ENCODE assay signal across 8 cellular contexts in the genomic region with DNA sequence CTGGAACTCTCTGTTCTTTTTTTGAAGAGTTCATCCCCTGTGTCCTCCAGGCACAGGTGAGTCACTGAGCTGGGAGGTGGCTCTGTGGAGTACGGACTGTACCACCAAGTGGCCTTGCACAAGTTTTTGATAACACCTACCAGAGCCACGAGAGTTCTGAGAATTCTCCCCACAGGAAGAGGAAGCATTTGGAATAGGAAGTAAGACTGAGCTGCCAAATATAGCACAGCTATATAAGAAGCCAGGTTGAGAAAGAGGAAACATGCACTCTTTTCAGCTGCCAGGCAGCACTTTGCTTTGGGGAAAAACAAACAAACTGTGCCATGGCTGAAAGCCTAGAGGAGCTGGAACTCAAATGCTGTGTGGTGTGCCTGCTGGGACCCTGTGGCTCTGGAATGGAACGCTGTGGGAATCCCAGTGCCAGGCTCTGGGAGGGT.
DNase-seq lines count a peak whose midpoint lies in the region; ATAC-seq and TF ChIP-seq lines count a peak whose summit lies in the region.

No MANE protein-coding gene starts in this region.

- no peaks in the 10 kb centered on the region for H3K36me3 ChIP-seq in adipocyte (ENCODE audit: control insufficient read depth, insufficient read depth, low read length, severe bottlenecking)
- no peaks in the 10 kb centered on the region for H3K36me3 ChIP-seq in hepatocyte (replicated peaks; ENCODE audit: insufficient read depth, low read depth)

- peak overlapping the region; percentile 75 for H3K27ac ChIP-seq in hepatocyte

- H3K9me3 ChIP-seq in adipocyte (ENCODE audit: control insufficient read depth, low read length) (no peaks in the 10 kb centered on the region), hepatocyte (ENCODE audit: low read depth) (no peaks in the 10 kb centered on the region)

- no peaks in the 10 kb centered on the region for H3K9me2 ChIP-seq in hepatocyte (replicated peaks; ENCODE audit: insufficient read depth)

- no peak overlapping the region for H2AFZ ChIP-seq in hepatocyte

- in situ Hi-C loops in GM13977 (cut with MboI; ENCODE audit: low pct_unique_long_range_greater_than_20kb, low sequenced_read_pairs, unreplicated experiment) = loop anchor here (25.0 kb wide), 1 partner anchor 294 kb away; a partner anchor contains a TSS

- H4K20me1 ChIP-seq in hepatocyte (ENCODE audit: insufficient read depth, poor library complexity, severe bottlenecking) = no peaks in the 10 kb centered on the region

- TF ChIP-seq CTCF in NB4 (IDR thresholded peaks at IDR 0.05; ENCODE audit: low read depth, low read length) = no peak
- no peak for TF ChIP-seq CTCF in hepatocyte (IDR thresholded peaks at IDR 0.05; ENCODE audit: poor library complexity)
- no peak for TF ChIP-seq CTCF in GM13977 (IDR thresholded peaks at IDR 0.05; ENCODE audit: extremely low read depth, insufficient read depth, missing control alignments)

- peak overlapping the region; percentile 4 for H3K4me2 ChIP-seq in hepatocyte

- H3K27me3 ChIP-seq in adipocyte (replicated peaks; ENCODE audit: control insufficient read depth, insufficient read depth, low read length) (no peaks in the 10 kb centered on the region), hepatocyte (no peaks in the 10 kb centered on the region)

- no peak overlapping the region for H3K4me3 ChIP-seq in NB4 (ENCODE audit: low read depth, low read length)
- H3K4me3 ChIP-seq in adipocyte (ENCODE audit: low read length) = peak overlapping the region; percentile 16
- H3K4me3 ChIP-seq in hepatocyte = no peak overlapping the region

- peak overlapping the region; percentile 75 for H3K9ac ChIP-seq in adipocyte (ENCODE audit: low read length)

- no peak for TF ChIP-seq POLR2A in NB4 (IDR thresholded peaks at IDR 0.05; ENCODE audit: extremely low read depth, insufficient read length)

- no peaks in the 10 kb centered on the region for H3K79me2 ChIP-seq in hepatocyte

- WGBS in hepatocyte (ENCODE audit: low lambda C conversion rate, missing lambda C conversion rate) = 34% methylated on average over 3 of the region's 3 CpGs

- peaks cover 48% of the 10 kb centered on the region for H3K4me1 ChIP-seq in adipocyte (ENCODE audit: control insufficient read depth, insufficient read depth, low read length)
- H3K4me1 ChIP-seq in hepatocyte (ENCODE audit: insufficient read depth) = peaks cover 7% of the 10 kb centered on the region

- no peak for DNase-seq in activated CD4-positive, CD25-positive, alpha-beta regulatory T cell (lab: John Stamatoyannopoulos, UW)
- DNase-seq in NB4 (ENCODE audit: low read depth) (peak; percentile 79), adipocyte (ENCODE audit: low read depth) (peak; percentile 43), hepatocyte (ENCODE audit: low spot score) (peak; percentile 69), NCI-H82 (lab: John Stamatoyannopoulos, UW) (no peak), GM13977 (ENCODE audit: low spot score) (no peak)
- DNase-seq in stimulated activated naive CD8-positive, alpha-beta T cell treated with anti-CD3 and anti-CD28 coated beads, Interleukin-15, Interleukin-2, amounts not matched to agents 100 U/mL and 50 U/mL, for 24 hours = peak; percentile 37

- ATAC-seq in activated CD4-positive, CD25-positive, alpha-beta regulatory T cell treated with anti-CD3 and anti-CD28 coated beads, Interleukin-2, amount 50 U/mL, for 24 hours = peak; percentile 28 to 29
- peak; percentile 69 for ATAC-seq in stimulated activated naive CD8-positive, alpha-beta T cell treated with anti-CD3 and anti-CD28 coated beads, Interleukin-15, Interleukin-2, amounts not matched to agents 100 U/mL and 50 U/mL, for 24 hours

Comparison
In these comparisons a context has a peak if more than half of its experiments do, and no peak if none do; other contexts are left out.
1. DNase-seq: peak in NB4 (single experiment), adipocyte (single experiment), hepatocyte (single experiment) and stimulated activated naive CD8-positive, alpha-beta T cell treated with anti-CD3 and anti-CD28 coated beads, Interleukin-15, Interleukin-2, amounts not matched to agents 100 U/mL and 50 U/mL, for 24 hours (single experiment); none in activated CD4-positive, CD25-positive, alpha-beta regulatory T cell (0 of 4), NCI-H82 (single experiment) and GM13977 (single experiment).